In genomic region chr18:63317556-63317946, GRCh38 we compare ENCODE assay signal across 7 cellular contexts. TPM values are rescaled to one million over a fixed set of nuclear protein-coding genes. Genes with fewer than 3 reads are reported as not detected.
DNase-seq lines count a peak whose midpoint lies in the region; ATAC-seq and TF ChIP-seq lines count a peak whose summit lies in the region.

No MANE protein-coding gene starts in this region.

- H3K9ac ChIP-seq in smooth muscle cell (ENCODE audit: low read depth) = no peak overlapping the region

- DNase-seq in HAP-1 (ENCODE audit: low spot score in 2 of 2) (no peak), SK-N-DZ (ENCODE audit: low spot score) (peak; percentile 27), hepatocyte (ENCODE audit: low spot score) (no peak), smooth muscle cell (lab: John Stamatoyannopoulos, UW; ENCODE audit: unreplicated experiment) (no peak), NCI-H446 treated with DMSO at 0.1 percent for 48 hours (lab: John Stamatoyannopoulos, UW) (no peak), posterior cingulate gyrus (no peak)

- H2AFZ ChIP-seq in hepatocyte (no peak overlapping the region), smooth muscle cell (ENCODE audit: low read depth) (no peak overlapping the region)

- H3K27ac ChIP-seq in hepatocyte (no peak overlapping the region), smooth muscle cell (ENCODE audit: low read depth) (no peak overlapping the region)

- H3K4me3 ChIP-seq in HAP-1 (peak overlapping the region; percentile 55), hepatocyte (peak overlapping the region; percentile 71), smooth muscle cell (peak overlapping the region; percentile 77)

- H4K20me1 ChIP-seq in hepatocyte (ENCODE audit: insufficient read depth, poor library complexity, severe bottlenecking) = peaks cover 14% of the 10 kb centered on the region
- H4K20me1 ChIP-seq in smooth muscle cell (ENCODE audit: low read depth) = no peaks in the 10 kb centered on the region

- WGBS in hepatocyte (ENCODE audit: low lambda C conversion rate, missing lambda C conversion rate) = 90% methylated on average over 10 of the region's 10 CpGs
- 92% methylated on average over 10 of the region's 10 CpGs for WGBS in smooth muscle cell (ENCODE audit: low lambda C conversion rate)

- peaks cover 14% of the 10 kb centered on the region for H3K4me1 ChIP-seq in HAP-1
- peaks cover 18% of the 10 kb centered on the region for H3K4me1 ChIP-seq in hepatocyte (ENCODE audit: insufficient read depth)
- peaks cover 13% of the 10 kb centered on the region for H3K4me1 ChIP-seq in smooth muscle cell (ENCODE audit: low read depth)

- peaks cover 5% of the 10 kb centered on the region for H3F3A ChIP-seq in smooth muscle cell (ENCODE audit: low read depth)

- in situ Hi-C loops in HAP-1 (cut with MboI; ENCODE audit: low sequenced_read_pairs) = loop anchor here (5.0 to 25.0 kb wide), 2 partner anchors 180 to 300 kb away; no protein-coding TSS in a partner anchor

- H3K4me2 ChIP-seq in hepatocyte = peak overlapping the region; percentile 91
- H3K4me2 ChIP-seq in smooth muscle cell = no peak overlapping the region

- ATAC-seq in GM18861 (IDR thresholded peaks at IDR 0.05; ENCODE audit: unreplicated experiment) = no peak

- no peaks in the 10 kb centered on the region for H3K9me2 ChIP-seq in hepatocyte (replicated peaks; ENCODE audit: insufficient read depth)

- H3K36me3 ChIP-seq in HAP-1 (replicated peaks) (no peaks in the 10 kb centered on the region), hepatocyte (replicated peaks; ENCODE audit: insufficient read depth, low read depth) (no peaks in the 10 kb centered on the region), smooth muscle cell (ENCODE audit: low read depth) (no peaks in the 10 kb centered on the region)

- no peak for TF ChIP-seq CTCF in hepatocyte (IDR thresholded peaks at IDR 0.05; ENCODE audit: poor library complexity)
- TF ChIP-seq CTCF in smooth muscle cell (IDR thresholded peaks at IDR 0.05; ENCODE audit: borderline replicate concordance, insufficient read depth, poor library complexity, severe bottlenecking) = no peak

- H3K79me2 ChIP-seq in hepatocyte = peaks cover 3% of the 10 kb centered on the region
- no peaks in the 10 kb centered on the region for H3K79me2 ChIP-seq in smooth muscle cell (ENCODE audit: low read depth)

- H3K9me3 ChIP-seq in HAP-1 = no peaks in the 10 kb centered on the region
- H3K9me3 ChIP-seq in hepatocyte (ENCODE audit: low read depth) = no peaks in the 10 kb centered on the region
- H3K9me3 ChIP-seq in smooth muscle cell (replicated peaks; ENCODE audit: low read depth) = no peaks in the 10 kb centered on the region

- intact Hi-C loops in posterior cingulate gyrus (cut with DNase I) = loop anchor here (5.0 kb wide), 1 partner anchor 60 kb away; no protein-coding TSS in a partner anchor

- no peaks in the 10 kb centered on the region for H3K27me3 ChIP-seq in HAP-1 (ENCODE audit: low read depth)
- H3K27me3 ChIP-seq in hepatocyte = peaks cover 14% of the 10 kb centered on the region
- H3K27me3 ChIP-seq in smooth muscle cell (ENCODE audit: low read depth) = peaks cover 60% of the 10 kb centered on the region

RNA-seq across cellular contexts. Expression of gene BCL2, which starts 2.0 kb away (rescaled TPM):
- polyA plus RNA-seq in SK-N-DZ (2014; cell fraction: cytosol; rRNA removed) = 16.1 and 17.4 TPM in 2 replicates
- 6.6 and 7.0 TPM in 2 replicates for polyA plus RNA-seq in SK-N-DZ (2014; cell fraction: nucleus; rRNA removed)
- total RNA-seq in hepatocyte (9.1 and 11.4 TPM in 2 replicates), smooth muscle cell (0.85 and 0.94 TPM in 2 replicates)
- polyA plus RNA-seq in hepatocyte (0.80 and 1.0 TPM in 2 replicates), smooth muscle cell (0.50 TPM in 1 of 2 replicates, not detected in the other)

RNA-seq across cellular contexts. Expression of gene KDSR, which starts 49.5 kb away (rescaled TPM):
- polyA plus RNA-seq in SK-N-DZ (2014; cell fraction: cytosol; rRNA removed) = 11.3 and 21.7 TPM in 2 replicates
- polyA plus RNA-seq in SK-N-DZ (2014; cell fraction: nucleus; rRNA removed) = 7.9 and 13.6 TPM in 2 replicates
- total RNA-seq in hepatocyte (26.5 and 33.6 TPM in 2 replicates), smooth muscle cell (33.3 and 34.5 TPM in 2 replicates)
- polyA plus RNA-seq in hepatocyte (50.7 and 55.1 TPM in 2 replicates), smooth muscle cell (39.2 and 47.4 TPM in 2 replicates)
